19 cellular contexts compared by ENCODE assay signal in genomic region chr2:233953106-233953801, GRCh38. TPM values are rescaled to one million over a fixed set of nuclear protein-coding genes. Genes with fewer than 3 reads are reported as not detected.
DNase-seq lines count a peak whose midpoint lies in the region; ATAC-seq and TF ChIP-seq lines count a peak whose summit lies in the region.
"Had no signal": no experiment of that assay in that cellular context is flagged by ENCODE, and none has a peak within 500 bp of the region (broad histone marks: within the 10 kb centered on the region; RNA-seq: fewer than 3 reads in every experiment).

No MANE protein-coding gene starts in this region.

- peaks cover 0 to 6% of the 10 kb centered on the region in 2 experiments; a peak in 2 of 4 replicates for H3K4me1 ChIP-seq in SK-N-SH (ENCODE audit: control insufficient read depth in 1 of 2, insufficient read depth in 2 of 2, low read depth in 1 of 2, low read length in 1 of 2)
- H3K4me1 ChIP-seq: A549, psoas muscle, thyroid gland had no signal

- TF ChIP-seq RAD21 in SK-N-SH (IDR thresholded peaks at IDR 0.05; ENCODE audit: low read length), result no peak

- CTCF ChIA-PET in SK-N-SH (lab: Yijun Ruan, JAX), result interaction anchor here (1.0 to 1.3 kb wide), 3 partner anchors 13 to 24 kb away, joined by 3 read pairs; no protein-coding TSS in a partner anchor

- H3K27ac ChIP-seq in SK-N-SH (ENCODE audit: low read depth in 2 of 2, low read length in 1 of 2), result no peak overlapping the region
- no peak overlapping the region for H3K27ac ChIP-seq in dorsolateral prefrontal cortex
- H3K27ac ChIP-seq: A549, psoas muscle, thyroid gland, WERI-Rb-1 had no signal

- POLR2A ChIA-PET in SK-N-SH (lab: Yijun Ruan, JAX), result no interaction called here

- ATAC-seq in GM18511 (IDR thresholded peaks at IDR 0.05; ENCODE audit: unreplicated experiment), result no peak
- ATAC-seq in GM21423 (IDR thresholded peaks at IDR 0.05; ENCODE audit: unreplicated experiment), result no peak
- ATAC-seq: A549; activated CD8-positive, alpha-beta T cell treated with anti-CD3 and anti-CD28 coated beads for 36 hours; natural killer cell; psoas muscle had no signal

- no peak overlapping the region for H3K4me3 ChIP-seq in SK-N-SH (ENCODE audit: low read depth in 2 of 2, low read length in 1 of 2)
- no peak overlapping the region for H3K4me3 ChIP-seq in dorsolateral prefrontal cortex
- H3K4me3 ChIP-seq: A549, psoas muscle, thyroid gland had no signal

- H3K9me3 ChIP-seq in SK-N-SH, result no peaks in the 10 kb centered on the region
- H3K9me3 ChIP-seq: A549, psoas muscle, thyroid gland had no signal

- H3K79me2 ChIP-seq in SK-N-SH (ENCODE audit: insufficient read depth), result no peaks in the 10 kb centered on the region

- no peaks in the 10 kb centered on the region for H3K9me2 ChIP-seq in SK-N-SH

- TF ChIP-seq EP300 in SK-N-SH (IDR thresholded peaks at IDR 0.05; ENCODE audit: borderline replicate concordance in 1 of 2, low read depth in 1 of 2, low read length in 1 of 2), result no peak

- H2AFZ ChIP-seq in SK-N-SH (ENCODE audit: low read depth), result no peak overlapping the region

- WGBS in SK-N-SH (ENCODE audit: low lambda C conversion rate), result 38% methylated on average over 7 of the region's 7 CpGs

- peak; percentile 24 for DNase-seq in NCI-H2171 treated with DMSO at 0.1 percent for 48 hours (lab: John Stamatoyannopoulos, UW)
- DNase-seq in NCI-H2171 (lab: John Stamatoyannopoulos, UW), result no peak
- peak; percentile 82 for DNase-seq in NCI-H2196 treated with DMSO at 0.1 percent for 48 hours (lab: John Stamatoyannopoulos, UW; ENCODE audit: unreplicated experiment)
- DNase-seq in SK-N-SH, result peak; percentile 79
- no peak for DNase-seq in dorsolateral prefrontal cortex
- no peak for DNase-seq in T-helper 9 cell
- DNase-seq: activated CD8-positive, alpha-beta T cell treated with anti-CD3 and anti-CD28 coated beads for 36 hours; activated T-cell treated with anti-CD3 and anti-CD28 coated beads, Interleukin-2, amount 50 U/mL, for 48 hours; C1 segment of cervical spinal cord; DMS 273 treated with DMSO at 0.1 percent for 48 hours; HFFc6; KBM-7; natural killer cell; psoas muscle; thyroid gland; WERI-Rb-1 had no signal

- TF ChIP-seq CTCF in SK-N-SH (IDR thresholded peaks at IDR 0.05), result no peak
- no peak for TF ChIP-seq CTCF in dorsolateral prefrontal cortex (IDR thresholded peaks at IDR 0.05 in 54 of 56, conservative IDR thresholded peaks at IDR 0.05 in 2 of 56; ENCODE audit: low read depth in 1 of 56, partially characterized antibody in 56 of 56)

- H4K20me1 ChIP-seq in SK-N-SH (ENCODE audit: insufficient read depth), result no peaks in the 10 kb centered on the region

- H3K36me3 ChIP-seq in SK-N-SH (replicated peaks in 1 of 2; ENCODE audit: control insufficient read depth in 1 of 2, insufficient read depth in 2 of 2, low read length in 1 of 2), result no peaks in the 10 kb centered on the region
- H3K36me3 ChIP-seq: thyroid gland, WERI-Rb-1 had no signal

- H3K4me2 ChIP-seq in SK-N-SH, result no peak overlapping the region
- H3K4me2 ChIP-seq: A549 had no signal

- no peaks in the 10 kb centered on the region for H3F3A ChIP-seq in SK-N-SH (replicated peaks; ENCODE audit: insufficient read depth)

- intact Hi-C loops in dorsolateral prefrontal cortex (cut with DNase I), result no loop called here

- H3K27me3 ChIP-seq in SK-N-SH (ENCODE audit: insufficient read depth) (no peaks in the 10 kb centered on the region; the same call in 1 of the 2 replicates), dorsolateral prefrontal cortex (peaks cover 0 to 36% (median 4%) of the 10 kb centered on the region in 45 donors)
- H3K27me3 ChIP-seq: thyroid gland had no signal

- H3K9ac ChIP-seq in SK-N-SH, result no peak overlapping the region

TF ChIP-seq in SK-N-SH, 30 proteins besides CTCF, POLR2A, EP300 and RAD21:
- no peak for TF ChIP-seq GATA2 (CRISPR knock-in tag; IDR thresholded peaks at IDR 0.05)
- TF ChIP-seq REST (IDR thresholded peaks at IDR 0.05; ENCODE audit: low read depth, low read length), result no peak
- TF ChIP-seq RFX5 (IDR thresholded peaks at IDR 0.05; ENCODE audit: low read length), result no peak
- TF ChIP-seq RXRA (IDR thresholded peaks at IDR 0.05; ENCODE audit: borderline replicate concordance, low read depth), result no peak
- TF ChIP-seq TAF1 (IDR thresholded peaks at IDR 0.05; ENCODE audit: borderline replicate concordance, low read depth, low read length), result no peak
- TF ChIP-seq TEAD4 (IDR thresholded peaks at IDR 0.05; ENCODE audit: borderline replicate concordance, insufficient read depth), result no peak
- no peak for TF ChIP-seq TCF12 (IDR thresholded peaks at IDR 0.05)
- no peak for TF ChIP-seq POLR2AphosphoS5 (IDR thresholded peaks at IDR 0.05; ENCODE audit: low read depth, low read length)
- TF ChIP-seq GABPA (IDR thresholded peaks at IDR 0.05; ENCODE audit: low read depth), result no peak
- TF ChIP-seq MEF2A (IDR thresholded peaks at IDR 0.05; ENCODE audit: borderline replicate concordance, low read depth), result no peak
- TF ChIP-seq FOSL2 (IDR thresholded peaks at IDR 0.05; ENCODE audit: borderline replicate concordance, low read depth), result no peak
- TF ChIP-seq USF1 (IDR thresholded peaks at IDR 0.05; ENCODE audit: borderline replicate concordance, low read depth), result no peak
- no peak for TF ChIP-seq YY1 (IDR thresholded peaks at IDR 0.05; ENCODE audit: low read depth)
- no peak for TF ChIP-seq CHD2 (IDR thresholded peaks at IDR 0.05; ENCODE audit: low read length, partially characterized antibody)
- no peak for TF ChIP-seq SIN3A (IDR thresholded peaks at IDR 0.05; ENCODE audit: borderline replicate concordance, low read depth, low read length)
- no peak for TF ChIP-seq EZH2phosphoT487 (IDR thresholded peaks at IDR 0.05; ENCODE audit: borderline replicate concordance, low read depth)
- TF ChIP-seq MAX (IDR thresholded peaks at IDR 0.05; ENCODE audit: low read depth), result no peak
- no peak for TF ChIP-seq FOXJ3 (CRISPR knock-in tag; IDR thresholded peaks at IDR 0.05)
- no peak for TF ChIP-seq FOXM1 (IDR thresholded peaks at IDR 0.05; ENCODE audit: low read depth)
- no peak for TF ChIP-seq RCOR1 (IDR thresholded peaks at IDR 0.05; ENCODE audit: low read length)
TF ChIP-seq in SK-N-SH: peak in this region for 0.

RNA-seq across cellular contexts. Expression of gene TRPM8, which starts 36.1 kb away (rescaled TPM):
- 0.85 and 1.6 TPM in 2 replicates for polyA plus RNA-seq in SK-N-SH (2012; rRNA removed)
- polyA plus RNA-seq in SK-N-SH (2012; cell fraction: cytosol; rRNA removed), result 0.71 and 1.5 TPM in 2 replicates
- 1.2 and 2.1 TPM in 2 replicates for polyA plus RNA-seq in SK-N-SH (2012; cell fraction: nucleus; rRNA removed)
- 1 to 10 TPM in 7 of 120 experiments, under 1 TPM in 21, not detected in 92; 0.08 to 2.0 (median 0.36) TPM for total RNA-seq in dorsolateral prefrontal cortex
- total RNA-seq: activated CD8-positive, alpha-beta T cell treated with anti-CD3 and anti-CD28 coated beads for 36 hours; HFFc6; natural killer cell; psoas muscle; thyroid gland had no signal
- polyA plus RNA-seq: psoas muscle had no signal

Comparison
In these comparisons a context has a peak if more than half of its experiments do, and no peak if none do; other contexts are left out.
1. DNase-seq: peak in NCI-H2171 treated with DMSO at 0.1 percent for 48 hours (single experiment), NCI-H2196 treated with DMSO at 0.1 percent for 48 hours (single experiment) and SK-N-SH (single experiment); none in NCI-H2171 (single experiment), dorsolateral prefrontal cortex (0 of 10) and T-helper 9 cell (single experiment).